In the genomic region with DNA sequence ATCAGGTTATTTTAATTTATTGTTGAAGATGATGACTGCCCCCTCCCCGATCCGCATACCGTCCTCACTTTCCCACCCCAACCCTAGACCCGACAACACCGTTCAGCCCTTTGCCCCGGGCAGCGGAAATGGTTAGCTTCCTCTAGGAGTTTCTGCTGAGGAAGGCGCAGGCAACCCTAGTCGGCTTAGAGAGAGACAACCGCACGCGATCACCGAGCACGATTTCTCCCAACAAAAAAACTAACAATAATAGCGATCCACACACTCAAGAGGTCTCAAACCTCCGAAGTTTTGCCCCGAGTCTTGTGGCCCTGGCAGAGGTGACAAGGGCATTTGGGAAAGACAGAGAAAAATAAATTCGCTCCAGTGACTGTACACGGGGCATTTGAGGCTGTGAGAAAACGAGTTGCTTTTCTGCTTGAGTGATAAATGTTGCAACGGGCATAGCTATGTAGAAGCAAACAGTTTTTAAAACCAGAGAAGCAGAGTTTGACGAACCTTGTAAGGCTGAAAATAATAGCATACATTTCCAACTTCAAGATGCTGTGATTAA, we compare ENCODE assay signal across 13 cellular contexts. TPM values are rescaled to one million over a fixed set of nuclear protein-coding genes. Genes with fewer than 3 reads are reported as not detected.
DNase-seq lines count a peak whose midpoint lies in the region; FAIRE-seq and TF ChIP-seq lines count a peak whose summit lies in the region.
"Had no signal": no experiment of that assay in that cellular context is flagged by ENCODE, and none has a peak within 500 bp of the region (broad histone marks: within the 10 kb centered on the region; RNA-seq: fewer than 3 reads in every experiment).

No MANE protein-coding gene starts in this region.

- H3K36me3 ChIP-seq in GM06990 (ENCODE audit: control insufficient read depth, insufficient read depth, low read length): no peaks in the 10 kb centered on the region
- no peaks in the 10 kb centered on the region for H3K36me3 ChIP-seq in H7 (replicated peaks; ENCODE audit: control insufficient read depth, insufficient read depth, low read length)

- H3K36me3 Mint-ChIP-seq in chondrocyte (ENCODE audit: low read depth) (peaks cover 2% of the 10 kb centered on the region), neural crest cell (ENCODE audit: low read depth) (no peaks in the 10 kb centered on the region)
- H3K36me3 Mint-ChIP-seq: activated naive CD4-positive, alpha-beta T cell treated with anti-CD3 and anti-CD28 coated beads, Interleukin-2, amount 50 U/mL, for 72 hours had no signal

- peaks cover 23% of the 10 kb centered on the region for H3K4me1 Mint-ChIP-seq in chondrocyte (ENCODE audit: low read depth)
- peaks cover 20% of the 10 kb centered on the region for H3K4me1 Mint-ChIP-seq in neural crest cell

- H3K27ac Mint-ChIP-seq in chondrocyte (ENCODE audit: unreplicated experiment) (no peak overlapping the region), neural crest cell (ENCODE audit: unreplicated experiment) (no peak overlapping the region)

- H3K4me3 Mint-ChIP-seq in chondrocyte (ENCODE audit: unreplicated experiment): peak overlapping the region; percentile 58
- peak overlapping the region; percentile 22 for H3K4me3 Mint-ChIP-seq in neural crest cell

- DNase-seq in GM06990 (ENCODE audit: extremely low read depth, insufficient read length) (no peak), H7 (peak; percentile 77), chondrocyte (ENCODE audit: low spot score) (no peak), neural crest cell (ENCODE audit: low read depth, low spot score) (no peak), urothelium cell line (ENCODE audit: low spot score) (no peak), NCI-H69 (lab: John Stamatoyannopoulos, UW) (no peak)
- DNase-seq in stimulated activated CD8-positive, alpha-beta memory T cell treated with anti-CD3 and anti-CD28 coated beads, Interleukin-4, amount 100 ng/mL, for 48 hours: no peak
- DNase-seq: foreskin keratinocyte; NCI-H446 treated with DMSO at 0.1 percent for 48 hours; stimulated activated naive CD4-positive, alpha-beta T cell treated with Interleukin-2 at 50 U/mL for 16 hours had no signal

- H3K27me3 Mint-ChIP-seq in chondrocyte (ENCODE audit: low read depth) (peaks cover 75% of the 10 kb centered on the region), neural crest cell (ENCODE audit: low read depth) (peaks cover 94% of the 10 kb centered on the region)

- TF ChIP-seq CTCF in GM06990 (IDR thresholded peaks at IDR 0.05; ENCODE audit: insufficient read depth, low read length, poor library complexity, severe bottlenecking) (no peak), chondrocyte (IDR thresholded peaks at IDR 0.05) (no peak), neural crest cell (conservative IDR thresholded peaks at IDR 0.05) (no peak)

- no peak for FAIRE-seq in urothelium cell line (lab: Jason Lieb, UNC)
- FAIRE-seq: colon had no signal

- no peaks in the 10 kb centered on the region; the same call in 1 of the 2 replicates for H3K27me3 ChIP-seq in GM06990 (replicated peaks; ENCODE audit: control insufficient read depth, insufficient read depth, low read length)
- peaks cover 97% of the 10 kb centered on the region for H3K27me3 ChIP-seq in H7 (ENCODE audit: control insufficient read depth, insufficient read depth, low read length)

- H3K4me3 ChIP-seq in GM06990 (replicated peaks; ENCODE audit: low read depth, low read length) (peak overlapping the region; percentile 22; the same call in 1 of the 2 replicates), H7 (ENCODE audit: insufficient read depth, low read depth, low read length) (no peak overlapping the region)

- H3K9me3 Mint-ChIP-seq in chondrocyte (ENCODE audit: low read depth) (no peaks in the 10 kb centered on the region), neural crest cell (no peaks in the 10 kb centered on the region)
- H3K9me3 Mint-ChIP-seq: activated naive CD4-positive, alpha-beta T cell treated with anti-CD3 and anti-CD28 coated beads, Interleukin-2, amount 50 U/mL, for 72 hours had no signal

RNA-seq across cellular contexts. Expression of gene SIX3, which starts 11.2 kb away (rescaled TPM):
- total RNA-seq in H7 (2014; rRNA removed; shearing (Covaris generic)): 1.7 and 3.0 TPM in 2 replicates
- total RNA-seq in chondrocyte: not detected in 3 replicates
- not detected in 2 replicates for total RNA-seq in neural crest cell
- total RNA-seq: activated naive CD4-positive, alpha-beta T cell treated with anti-CD3 and anti-CD28 coated beads, Interleukin-2, amount 50 U/mL, for 72 hours; foreskin keratinocyte; osteoblast had no signal
